34 cellular contexts compared by ENCODE assay signal in genomic region chr3:129104051-129104450, GRCh38. TPM values are rescaled to one million over a fixed set of nuclear protein-coding genes. Genes with fewer than 3 reads are reported as not detected.
DNase-seq lines count a peak whose midpoint lies in the region; ATAC-seq, FAIRE-seq and TF ChIP-seq lines count a peak whose summit lies in the region.
"Had no signal": no experiment of that assay in that cellular context is flagged by ENCODE, and none has a peak within 500 bp of the region (broad histone marks: within the 10 kb centered on the region; RNA-seq: fewer than 3 reads in every experiment).

No MANE protein-coding gene starts in this region.

- TF ChIP-seq CTCF in CD8-positive, alpha-beta T cell (IDR thresholded peaks at IDR 0.05), result no peak
- TF ChIP-seq CTCF in activated CD8-positive, alpha-beta T cell treated with anti-CD3 and anti-CD28 coated beads for 36 hours (IDR thresholded peaks at IDR 0.05), result no peak
- TF ChIP-seq CTCF in lower lobe of right lung (IDR thresholded peaks at IDR 0.05) (no peak), upper lobe of left lung (IDR thresholded peaks at IDR 0.05) (no peak)

- no peak overlapping the region for H3K27ac ChIP-seq in CD8-positive, alpha-beta T cell (ENCODE audit: low read depth, low read length)
- H3K27ac ChIP-seq in lower lobe of right lung (no peak overlapping the region), small intestine (ENCODE audit: low read depth in 1 of 2, low read length in 1 of 2) (no peak overlapping the region), upper lobe of left lung (no peak overlapping the region)
- H3K27ac ChIP-seq: adrenal gland, body of pancreas, dorsolateral prefrontal cortex, neutrophil, right lobe of liver, testis, uterus had no signal

- CTCF ChIA-PET in activated CD4-positive, alpha-beta T cell treated with anti-CD3 and anti-CD28 coated beads for 36 hours (lab: Charles Lee), result interaction anchor here (0.8 to 1.5 kb wide), 2 partner anchors 9 to 10 kb away, joined by 3 to 5 read pairs; no protein-coding TSS in a partner anchor
- CTCF ChIA-PET in CD8-positive, alpha-beta T cell (lab: Charles Lee), result interaction anchor here (1.5 to 3.2 kb wide), 2 partner anchors 51 to 134 kb away, joined by 4 to 17 read pairs; no protein-coding TSS in a partner anchor
- CTCF ChIA-PET in activated CD8-positive, alpha-beta T cell treated with anti-CD3 and anti-CD28 coated beads for 36 hours (lab: Charles Lee), result interaction anchor here (1.9 kb wide), 1 partner anchor 19 kb away, joined by 4 read pairs; no protein-coding TSS in a partner anchor

- peaks cover 17% of the 10 kb centered on the region for H3K36me3 ChIP-seq in CD8-positive, alpha-beta T cell (ENCODE audit: insufficient read depth, low read length)
- H3K36me3 ChIP-seq in lower lobe of right lung (peaks cover 38% of the 10 kb centered on the region), small intestine (ENCODE audit: control insufficient read depth in 2 of 2, insufficient read depth in 2 of 2, low read length in 2 of 2) (no peaks in the 10 kb centered on the region), upper lobe of left lung (peaks cover 2 to 36% (median 15%) of the 10 kb centered on the region in 4 donors)
- H3K36me3 ChIP-seq: adrenal gland, uterus had no signal

- no peak for DNase-seq in activated CD4-positive, alpha-beta T cell treated with anti-CD3 and anti-CD28 coated beads for 36 hours
- DNase-seq in activated CD4-positive, alpha-beta T cell treated with anti-CD3 and anti-CD28 coated beads for 1 hour, result no peak
- no peak for DNase-seq in CD8-positive, alpha-beta T cell
- no peak for DNase-seq in activated CD8-positive, alpha-beta T cell treated with anti-CD3 and anti-CD28 coated beads for 36 hours
- peak; percentile 1 for DNase-seq in lower lobe of right lung
- DNase-seq in kidney glomerular epithelial cell (lab: John Stamatoyannopoulos, UW), result no peak
- DNase-seq in small intestine, result no peak
- no peak for DNase-seq in upper lobe of left lung
- DNase-seq: 8988T; activated B cell treated with CpG ODN at 0.5 μM for 24 hours; activated CD8-positive, alpha-beta memory T cell treated with anti-CD3 and anti-CD28 coated beads for 24 hours; body of pancreas; dorsolateral prefrontal cortex; hippocampal formation; KG1; mesenchymal stem cell; NCI-H1417 treated with DMSO at 0.1 percent for 48 hours; NCI-H2081 treated with DMSO at 0.1 percent for 48 hours; NCI-H446; right lobe of liver; stimulated activated CD4-positive, alpha-beta T cell treated with anti-CD3 and anti-CD28 coated beads, Interleukin-4, amount 100 ng/mL, for 24 hours; testis; uterus had no signal

- peaks cover 83% of the 10 kb centered on the region for H3K4me1 ChIP-seq in CD8-positive, alpha-beta T cell (ENCODE audit: insufficient read depth, low read length)
- H3K4me1 ChIP-seq in lower lobe of right lung, result peaks cover 16% of the 10 kb centered on the region
- H3K4me1 ChIP-seq in small intestine (ENCODE audit: control insufficient read depth in 2 of 2, insufficient read depth in 1 of 2, low read depth in 1 of 2, low read length in 1 of 2), result no peaks in the 10 kb centered on the region
- H3K4me1 ChIP-seq in upper lobe of left lung, result peaks cover 16 to 30% (median 18%) of the 10 kb centered on the region in 4 donors

- no peak for TF ChIP-seq EP300 in upper lobe of left lung (IDR thresholded peaks at IDR 0.05)

- POLR2A ChIA-PET in activated CD4-positive, alpha-beta T cell treated with anti-CD3 and anti-CD28 coated beads for 36 hours (lab: Charles Lee), result no interaction called here
- POLR2A ChIA-PET in CD8-positive, alpha-beta T cell (lab: Charles Lee), result interaction anchor here (2.5 kb wide), 1 partner anchor 17 kb away, joined by 18 read pairs; the partner anchor contains the start of gene RAB43
- POLR2A ChIA-PET in activated CD8-positive, alpha-beta T cell treated with anti-CD3 and anti-CD28 coated beads for 36 hours (lab: Charles Lee), result interaction anchor here (1.1 to 15.3 kb wide), 4 partner anchors 8 to 53 kb away, joined by 3 to 163 read pairs (median 8); partner anchors contain the start of gene RAB43

- H3K27ac Mint-ChIP-seq in activated CD4-positive, alpha-beta T cell treated with anti-CD3 and anti-CD28 coated beads for 36 hours, result peak overlapping the region; percentile 67
- H3K27ac Mint-ChIP-seq in CD8-positive, alpha-beta T cell, result peak overlapping the region; percentile 75
- H3K27ac Mint-ChIP-seq in activated CD8-positive, alpha-beta T cell treated with anti-CD3 and anti-CD28 coated beads for 36 hours, result peak overlapping the region; percentile 72
- H3K27ac Mint-ChIP-seq: activated B cell treated with CpG ODN at 0.5 μM for 24 hours had no signal

- H3K4me1 Mint-ChIP-seq in activated CD4-positive, alpha-beta T cell treated with anti-CD3 and anti-CD28 coated beads for 36 hours, result peaks cover 88% of the 10 kb centered on the region
- H3K4me1 Mint-ChIP-seq in CD8-positive, alpha-beta T cell (ENCODE audit: low read depth), result peaks cover 82% of the 10 kb centered on the region
- peaks cover 77% of the 10 kb centered on the region for H3K4me1 Mint-ChIP-seq in activated CD8-positive, alpha-beta T cell treated with anti-CD3 and anti-CD28 coated beads for 36 hours (ENCODE audit: low read depth)
- H3K4me1 Mint-ChIP-seq: activated B cell treated with CpG ODN at 0.5 μM for 24 hours had no signal

- H3K27me3 ChIP-seq in CD8-positive, alpha-beta T cell (ENCODE audit: insufficient read depth, low read length), result no peaks in the 10 kb centered on the region
- H3K27me3 ChIP-seq in lower lobe of right lung (ENCODE audit: low read depth) (no peaks in the 10 kb centered on the region), small intestine (ENCODE audit: control insufficient read depth in 2 of 2, insufficient read depth in 2 of 2, low read length in 2 of 2) (no peaks in the 10 kb centered on the region), upper lobe of left lung (no peaks in the 10 kb centered on the region)
- H3K27me3 ChIP-seq: adrenal gland, body of pancreas, dorsolateral prefrontal cortex, neutrophil, right lobe of liver, testis, uterus had no signal

- H3K9me3 ChIP-seq in CD8-positive, alpha-beta T cell (ENCODE audit: low read length), result no peaks in the 10 kb centered on the region
- H3K9me3 ChIP-seq in lower lobe of right lung (no peaks in the 10 kb centered on the region), small intestine (ENCODE audit: control insufficient read depth, low read depth) (no peaks in the 10 kb centered on the region), upper lobe of left lung (no peaks in the 10 kb centered on the region)
- H3K9me3 ChIP-seq: adrenal gland, body of pancreas, neutrophil, right lobe of liver, testis, uterus had no signal

- no peak overlapping the region for H3K4me3 Mint-ChIP-seq in activated CD4-positive, alpha-beta T cell treated with anti-CD3 and anti-CD28 coated beads for 36 hours
- peak overlapping the region; percentile 15 for H3K4me3 Mint-ChIP-seq in CD8-positive, alpha-beta T cell
- no peak overlapping the region for H3K4me3 Mint-ChIP-seq in activated CD8-positive, alpha-beta T cell treated with anti-CD3 and anti-CD28 coated beads for 36 hours
- H3K4me3 Mint-ChIP-seq: activated B cell treated with CpG ODN at 0.5 μM for 24 hours; CD14-positive monocyte; stimulated activated memory B cell treated with anti-CD40 and anti-IgM and Interleukin-4, amounts not matched to agents 10 μg/mL and 1 μg/mL and 100 μg/mL, for 72 hours had no signal

- no peak for ATAC-seq in activated CD4-positive, alpha-beta T cell treated with anti-CD3 and anti-CD28 coated beads for 36 hours
- no peak for ATAC-seq in CD8-positive, alpha-beta T cell
- ATAC-seq in activated CD8-positive, alpha-beta T cell treated with anti-CD3 and anti-CD28 coated beads for 36 hours, result no peak
- ATAC-seq in lower lobe of right lung, result no peak
- ATAC-seq in upper lobe of left lung (ENCODE audit: low FRiP score in 2 of 2), result no peak
- ATAC-seq: body of pancreas; right lobe of liver; SK-N-SH treated with all-trans-retinoic acid at 6 μM for 48 hours; stimulated activated memory B cell treated with anti-CD40 and anti-IgM and Interleukin-4, amounts not matched to agents 10 μg/mL and 1 μg/mL and 100 μg/mL, for 72 hours had no signal

- H3K4me3 ChIP-seq in CD8-positive, alpha-beta T cell (ENCODE audit: low read depth, low read length), result no peak overlapping the region
- H3K4me3 ChIP-seq in lower lobe of right lung (no peak overlapping the region), small intestine (ENCODE audit: low read depth in 1 of 2, low read length in 2 of 2) (no peak overlapping the region), upper lobe of left lung (no peak overlapping the region)
- H3K4me3 ChIP-seq: adrenal gland, body of pancreas, dorsolateral prefrontal cortex, right lobe of liver, testis, uterus had no signal

- WGBS in small intestine, 3 donors, result 95 to 99% (median 98%) methylated on average over 6 of the region's 6 CpGs
- 91 to 96% methylated on average over 6 of the region's 6 CpGs for WGBS in upper lobe of left lung, 2 donors

- no peak for TF ChIP-seq POLR2A in upper lobe of left lung (IDR thresholded peaks at IDR 0.05)

- peaks cover 25% of the 10 kb centered on the region for H3K36me3 Mint-ChIP-seq in activated CD4-positive, alpha-beta T cell treated with anti-CD3 and anti-CD28 coated beads for 36 hours (ENCODE audit: low read depth)
- peaks cover 75% of the 10 kb centered on the region for H3K36me3 Mint-ChIP-seq in CD8-positive, alpha-beta T cell
- H3K36me3 Mint-ChIP-seq in activated CD8-positive, alpha-beta T cell treated with anti-CD3 and anti-CD28 coated beads for 36 hours (ENCODE audit: low read depth), result peaks cover 47% of the 10 kb centered on the region

- intact Hi-C loops in activated CD4-positive, alpha-beta T cell treated with anti-CD3 and anti-CD28 coated beads for 36 hours (cut with DNase I, micrococcal nuclease), result no loop called here
- intact Hi-C loops in CD8-positive, alpha-beta T cell (cut with DNase I, micrococcal nuclease), result no loop called here
- intact Hi-C loops in activated CD8-positive, alpha-beta T cell treated with anti-CD3 and anti-CD28 coated beads for 36 hours (cut with micrococcal nuclease), result no loop called here
- intact Hi-C loops in lower lobe of right lung (cut with DNase I), result no loop called here

- FAIRE-seq in small intestine (lab: Jason Lieb, UNC), result no peak
- FAIRE-seq: endothelial cell of umbilical vein, GM12891, HTR-8/SVneo had no signal

- H3K9me3 Mint-ChIP-seq in activated CD4-positive, alpha-beta T cell treated with anti-CD3 and anti-CD28 coated beads for 36 hours (ENCODE audit: low read depth), result no peaks in the 10 kb centered on the region
- no peaks in the 10 kb centered on the region for H3K9me3 Mint-ChIP-seq in CD8-positive, alpha-beta T cell
- H3K9me3 Mint-ChIP-seq in activated CD8-positive, alpha-beta T cell treated with anti-CD3 and anti-CD28 coated beads for 36 hours, result no peaks in the 10 kb centered on the region
- H3K9me3 Mint-ChIP-seq: activated B cell treated with CpG ODN at 0.5 μM for 24 hours; stimulated activated memory B cell treated with anti-CD40 and anti-IgM and Interleukin-4, amounts not matched to agents 10 μg/mL and 1 μg/mL and 100 μg/mL, for 72 hours had no signal

- no peaks in the 10 kb centered on the region for H3K27me3 Mint-ChIP-seq in activated CD4-positive, alpha-beta T cell treated with anti-CD3 and anti-CD28 coated beads for 36 hours
- H3K27me3 Mint-ChIP-seq in CD8-positive, alpha-beta T cell (ENCODE audit: low read depth), result no peaks in the 10 kb centered on the region
- no peaks in the 10 kb centered on the region for H3K27me3 Mint-ChIP-seq in activated CD8-positive, alpha-beta T cell treated with anti-CD3 and anti-CD28 coated beads for 36 hours
- H3K27me3 Mint-ChIP-seq: activated B cell treated with CpG ODN at 0.5 μM for 24 hours; stimulated activated memory B cell treated with anti-CD40 and anti-IgM and Interleukin-4, amounts not matched to agents 10 μg/mL and 1 μg/mL and 100 μg/mL, for 72 hours had no signal

RNA-seq across cellular contexts. Expression of gene RAB43, which starts 17.6 kb away (rescaled TPM):
- total RNA-seq in activated CD4-positive, alpha-beta T cell treated with anti-CD3 and anti-CD28 coated beads for 36 hours, result 10 to 100 TPM; 32.1 to 51.8 TPM
- total RNA-seq in CD8-positive, alpha-beta T cell, result 10 to 100 TPM; 45.2 to 48.6 TPM
- 10 to 100 TPM; 41.6 to 44.1 TPM for total RNA-seq in activated CD8-positive, alpha-beta T cell treated with anti-CD3 and anti-CD28 coated beads for 36 hours
- total RNA-seq in lower lobe of right lung, result 29.9 TPM
- polyA plus RNA-seq in small intestine, result 10 to 100 TPM in 1 of 3 donors, 1 to 10 TPM in 2; 3.4 to 15.0 (median 4.1) TPM
- 10 to 100 TPM; 19.0 to 54.2 (median 34.0) TPM for total RNA-seq in upper lobe of left lung

RNA-seq across cellular contexts. Expression of gene GP9, which starts 43.5 kb away (rescaled TPM):
- total RNA-seq in activated CD4-positive, alpha-beta T cell treated with anti-CD3 and anti-CD28 coated beads for 36 hours, result not detected
- total RNA-seq in CD8-positive, alpha-beta T cell, result not detected
- total RNA-seq in activated CD8-positive, alpha-beta T cell treated with anti-CD3 and anti-CD28 coated beads for 36 hours, result not detected
- total RNA-seq in lower lobe of right lung (2.6 TPM), upper lobe of left lung (10 to 100 TPM in 1 of 6 donors, 1 to 10 TPM in 2, under 1 TPM in 2, not detected in 1; 0.47 to 12.0 (median 4.3) TPM)
- polyA plus RNA-seq in small intestine, result under 1 TPM in 1 of 3 donors, not detected in 2; 0.06 TPM
- total RNA-seq: activated B cell treated with CpG ODN at 0.5 μM for 24 hours, adrenal gland, body of pancreas, cerebellum, endothelial cell of umbilical vein, fibroblast of lung, OCI-LY7 had no signal
- polyA plus RNA-seq: endothelial cell of umbilical vein, fibroblast of lung had no signal

RNA-seq across cellular contexts. Expression of gene ISY1, which starts 56.8 kb away (rescaled TPM):
- total RNA-seq in activated CD4-positive, alpha-beta T cell treated with anti-CD3 and anti-CD28 coated beads for 36 hours, result 10 to 100 TPM; 44.9 to 65.5 TPM
- 10 to 100 TPM; 35.2 to 38.7 TPM for total RNA-seq in CD8-positive, alpha-beta T cell
- total RNA-seq in activated CD8-positive, alpha-beta T cell treated with anti-CD3 and anti-CD28 coated beads for 36 hours, result 10 to 100 TPM; 66.7 to 68.5 TPM
- total RNA-seq in lower lobe of right lung (31.0 TPM), upper lobe of left lung (10 to 100 TPM; 14.2 to 34.8 (median 19.6) TPM)
- polyA plus RNA-seq in small intestine, result 10 to 100 TPM; 11.2 to 27.1 (median 20.5) TPM
